22 cellular contexts compared by ENCODE assay signal in the genomic region with DNA sequence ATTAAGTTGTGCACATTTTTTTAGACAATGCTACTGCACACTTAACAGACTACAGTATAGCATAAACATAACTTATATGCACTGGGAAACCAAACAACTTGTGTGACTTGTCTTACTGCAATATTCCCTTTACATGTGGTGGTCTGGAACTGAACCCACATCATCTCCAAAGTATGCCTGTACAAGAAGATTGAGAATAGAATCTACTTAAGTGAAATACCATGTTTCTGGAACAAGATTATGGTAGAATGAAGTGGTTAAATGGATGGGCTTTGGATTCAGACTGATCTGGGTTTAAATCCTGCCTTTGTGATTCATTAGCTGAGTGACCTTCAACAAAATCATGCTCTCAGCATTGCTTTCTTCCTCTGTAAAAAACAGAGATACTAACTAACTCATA.
"Had no signal": no experiment of that assay in that cellular context is flagged by ENCODE, and none has a peak within 500 bp of the region (broad histone marks: within the 10 kb centered on the region; RNA-seq: fewer than 3 reads in every experiment).

No MANE protein-coding gene starts in this region.

- H3K4me1 ChIP-seq: tibial artery had no signal

- ATAC-seq: activated CD8-positive, alpha-beta memory T cell treated with anti-CD3 and anti-CD28 coated beads, Interleukin-2, amount 10 ng/mL, durations not matched to agents 7 days and 5 days; heart right ventricle; left ventricle myocardium superior; sciatic nerve had no signal

- H3K4me3 Mint-ChIP-seq: activated B cell treated with CpG ODN at 0.5 μM for 24 hours; activated CD4-positive, alpha-beta memory T cell treated with anti-CD3 and anti-CD28 coated beads, Interleukin-2, amount 10 ng/mL, durations not matched to agents 7 days and 5 days; activated CD8-positive, alpha-beta memory T cell treated with anti-CD3 and anti-CD28 coated beads, Interleukin-2, amount 10 ng/mL, durations not matched to agents 7 days and 5 days; activated naive CD8-positive, alpha-beta T cell treated with anti-CD3 and anti-CD28 coated beads, Interleukin-2, amount 10 ng/mL, durations not matched to agents 7 days and 5 days; nephron had no signal

- H3K27ac ChIP-seq: brain microvascular endothelial cell, coronary artery, heart right ventricle, parathyroid adenoma, tibial artery had no signal

- H3K4me1 Mint-ChIP-seq: nephron had no signal

- H3K9me3 ChIP-seq: heart right ventricle, spleen, tibial artery had no signal

- H3K27me3 ChIP-seq: brain microvascular endothelial cell, heart right ventricle, spleen, tibial artery had no signal

- H3K9me3 Mint-ChIP-seq: activated B cell treated with CpG ODN at 0.5 μM for 24 hours; activated CD4-positive, alpha-beta memory T cell treated with anti-CD3 and anti-CD28 coated beads, Interleukin-2, amount 10 ng/mL, durations not matched to agents 7 days and 5 days; activated naive CD8-positive, alpha-beta T cell treated with anti-CD3 and anti-CD28 coated beads, Interleukin-2, amount 10 ng/mL, durations not matched to agents 7 days and 5 days; activated T-helper 2 cell treated with anti-CD3 and anti-CD28 coated beads, Interferon-gamma antibody, Interleukin-2, Interleukin-4, amounts not matched to agents 10 μg/mL and 5 μg/mL and 100 μg/mL, durations not matched to agents 14 hours and 24 hours and 36 hours; nephron had no signal

- H3K27me3 Mint-ChIP-seq: activated B cell treated with CpG ODN at 0.5 μM for 24 hours; activated CD4-positive, alpha-beta memory T cell treated with anti-CD3 and anti-CD28 coated beads, Interleukin-2, amount 10 ng/mL, durations not matched to agents 7 days and 5 days; activated CD8-positive, alpha-beta memory T cell treated with anti-CD3 and anti-CD28 coated beads, Interleukin-2, amount 10 ng/mL, durations not matched to agents 7 days and 5 days; activated naive CD8-positive, alpha-beta T cell treated with anti-CD3 and anti-CD28 coated beads, Interleukin-2, amount 10 ng/mL, durations not matched to agents 7 days and 5 days had no signal

- H2AFZ ChIP-seq: parathyroid adenoma had no signal

- FAIRE-seq: endometrium had no signal

- H3K4me3 ChIP-seq: coronary artery, heart right ventricle, spleen, tibial artery had no signal

- H3K79me2 ChIP-seq: parathyroid adenoma had no signal

- H3K27ac Mint-ChIP-seq: activated CD4-positive, alpha-beta memory T cell treated with anti-CD3 and anti-CD28 coated beads, Interleukin-2, amount 10 ng/mL, durations not matched to agents 7 days and 5 days; activated naive CD8-positive, alpha-beta T cell treated with anti-CD3 and anti-CD28 coated beads, Interleukin-2, amount 10 ng/mL, durations not matched to agents 7 days and 5 days; activated T-helper 2 cell treated with anti-CD3 and anti-CD28 coated beads, Interferon-gamma antibody, Interleukin-2, Interleukin-4, amounts not matched to agents 10 μg/mL and 5 μg/mL and 100 μg/mL, durations not matched to agents 14 hours and 24 hours and 36 hours had no signal

- DNase-seq: activated B cell treated with CpG ODN at 0.5 μM for 24 hours; activated CD4-positive, alpha-beta memory T cell treated with anti-CD3 and anti-CD28 coated beads, Interleukin-2, amount 10 ng/mL, durations not matched to agents 7 days and 5 days; activated CD4-positive, alpha-beta T cell treated with anti-CD3 and anti-CD28 coated beads for 48 hours; activated CD8-positive, alpha-beta memory T cell treated with anti-CD3 and anti-CD28 coated beads, Interleukin-2, amount 10 ng/mL, durations not matched to agents 7 days and 5 days; activated naive CD4-positive, alpha-beta T cell treated with Interleukin-2 at 50 U/mL for 16 hours; activated naive CD8-positive, alpha-beta T cell treated with anti-CD3 and anti-CD28 coated beads, Interleukin-2, amount 10 ng/mL, durations not matched to agents 7 days and 5 days; activated T-cell treated with anti-CD3 and anti-CD28 coated beads, Interleukin-2, amount 50 U/mL, for 1 hour; anterior cingulate cortex; brain microvascular endothelial cell; heart right ventricle; left ventricle myocardium superior; spleen; stimulated activated CD4-positive, alpha-beta T cell treated with anti-CD3 and anti-CD28 coated beads, Interleukin-4, amount 100 ng/mL, for 4 hours; stimulated activated naive CD4-positive, alpha-beta T cell; SW 1271; tibial artery had no signal
